15 cellular contexts compared by ENCODE assay signal in genomic region chr1:97334454-97334853, GRCh38.
A peak's percentile ranks its signal among the peaks of the same experiment; 100 is the strongest.
DNase-seq lines count a peak whose midpoint lies in the region; ATAC-seq and TF ChIP-seq lines count a peak whose summit lies in the region.
"Had no signal": no experiment of that assay in that cellular context is flagged by ENCODE, and none has a peak within 500 bp of the region (broad histone marks: within the 10 kb centered on the region; RNA-seq: fewer than 3 reads in every experiment).

No MANE protein-coding gene starts in this region.

- no peak overlapping the region for H3K27ac Mint-ChIP-seq in nephron progenitor cell
- H3K27ac Mint-ChIP-seq: activated CD8-positive, alpha-beta T cell treated with anti-CD3 and anti-CD28 coated beads for 36 hours; natural killer cell; stimulated activated naive CD8-positive, alpha-beta T cell treated with anti-CD3 and anti-CD28 coated beads, Interleukin-15, Interleukin-2, amounts not matched to agents 100 ng/mL and 50 ng/mL, for 24 hours had no signal

- H3K36me3 Mint-ChIP-seq in nephron progenitor cell (ENCODE audit: low read depth) = no peaks in the 10 kb centered on the region
- H3K36me3 Mint-ChIP-seq: natural killer cell had no signal

- no peaks in the 10 kb centered on the region for H3K9me3 Mint-ChIP-seq in nephron progenitor cell
- H3K9me3 Mint-ChIP-seq: activated CD8-positive, alpha-beta T cell treated with anti-CD3 and anti-CD28 coated beads for 36 hours; natural killer cell; stimulated activated naive CD8-positive, alpha-beta T cell treated with anti-CD3 and anti-CD28 coated beads, Interleukin-15, Interleukin-2, amounts not matched to agents 100 ng/mL and 50 ng/mL, for 24 hours had no signal

- DNase-seq in GM04504 (ENCODE audit: low read depth) (peak; percentile 62), RPMI7951 (ENCODE audit: low read depth) (peak; percentile 75), fibroblast of mammary gland (ENCODE audit: low read depth) (peak; percentile 78), skeletal muscle cell (ENCODE audit: low read depth) (peak; percentile 72), nephron progenitor cell (no peak), retina (no peak)
- DNase-seq: activated CD8-positive, alpha-beta T cell treated with anti-CD3 and anti-CD28 coated beads for 36 hours; activated effector memory CD4-positive, alpha-beta T cell treated with Interleukin-2 at 50 U/mL for 16 hours; Caco-2; left lung; natural killer cell had no signal

- no peak overlapping the region for H3K4me3 ChIP-seq in fibroblast of mammary gland (ENCODE audit: control insufficient read depth, low read depth, low read length)
- no peak overlapping the region for H3K4me3 ChIP-seq in skeletal muscle cell (ENCODE audit: low read depth, low read length)
- H3K4me3 ChIP-seq: left lung, SJSA1 had no signal

- no peak for TF ChIP-seq CTCF in fibroblast of mammary gland (conservative IDR thresholded peaks at IDR 0.05; ENCODE audit: control insufficient read depth, insufficient read depth, low read depth, low read length)
- no peak for TF ChIP-seq CTCF in nephron progenitor cell (IDR thresholded peaks at IDR 0.05)

- ATAC-seq in GM21381 (IDR thresholded peaks at IDR 0.05; ENCODE audit: unreplicated experiment) = no peak
- no peak for ATAC-seq in GM18858 (IDR thresholded peaks at IDR 0.05; ENCODE audit: unreplicated experiment)
- ATAC-seq: activated CD8-positive, alpha-beta T cell treated with anti-CD3 and anti-CD28 coated beads for 36 hours; left lung; natural killer cell had no signal

- no peaks in the 10 kb centered on the region for H3K27me3 Mint-ChIP-seq in nephron progenitor cell (ENCODE audit: low read depth, poor library complexity)
- H3K27me3 Mint-ChIP-seq: activated CD8-positive, alpha-beta T cell treated with anti-CD3 and anti-CD28 coated beads for 36 hours; stimulated activated naive CD8-positive, alpha-beta T cell treated with anti-CD3 and anti-CD28 coated beads, Interleukin-15, Interleukin-2, amounts not matched to agents 100 ng/mL and 50 ng/mL, for 24 hours had no signal

- no peak overlapping the region for H3K4me3 Mint-ChIP-seq in nephron progenitor cell
- H3K4me3 Mint-ChIP-seq: activated CD8-positive, alpha-beta T cell treated with anti-CD3 and anti-CD28 coated beads for 36 hours; natural killer cell; stimulated activated naive CD8-positive, alpha-beta T cell treated with anti-CD3 and anti-CD28 coated beads, Interleukin-15, Interleukin-2, amounts not matched to agents 100 ng/mL and 50 ng/mL, for 24 hours had no signal

- H3K4me1 Mint-ChIP-seq in nephron progenitor cell = no peaks in the 10 kb centered on the region
- H3K4me1 Mint-ChIP-seq: natural killer cell had no signal

Comparison
In these comparisons a context has a peak if more than half of its experiments do, and no peak if none do; other contexts are left out.
1. DNase-seq: peak in GM04504 (single experiment), RPMI7951 (single experiment), fibroblast of mammary gland (single experiment) and skeletal muscle cell (single experiment); none in nephron progenitor cell (single experiment) and retina (single experiment).